15 cellular contexts compared by ENCODE assay signal in the genomic region with DNA sequence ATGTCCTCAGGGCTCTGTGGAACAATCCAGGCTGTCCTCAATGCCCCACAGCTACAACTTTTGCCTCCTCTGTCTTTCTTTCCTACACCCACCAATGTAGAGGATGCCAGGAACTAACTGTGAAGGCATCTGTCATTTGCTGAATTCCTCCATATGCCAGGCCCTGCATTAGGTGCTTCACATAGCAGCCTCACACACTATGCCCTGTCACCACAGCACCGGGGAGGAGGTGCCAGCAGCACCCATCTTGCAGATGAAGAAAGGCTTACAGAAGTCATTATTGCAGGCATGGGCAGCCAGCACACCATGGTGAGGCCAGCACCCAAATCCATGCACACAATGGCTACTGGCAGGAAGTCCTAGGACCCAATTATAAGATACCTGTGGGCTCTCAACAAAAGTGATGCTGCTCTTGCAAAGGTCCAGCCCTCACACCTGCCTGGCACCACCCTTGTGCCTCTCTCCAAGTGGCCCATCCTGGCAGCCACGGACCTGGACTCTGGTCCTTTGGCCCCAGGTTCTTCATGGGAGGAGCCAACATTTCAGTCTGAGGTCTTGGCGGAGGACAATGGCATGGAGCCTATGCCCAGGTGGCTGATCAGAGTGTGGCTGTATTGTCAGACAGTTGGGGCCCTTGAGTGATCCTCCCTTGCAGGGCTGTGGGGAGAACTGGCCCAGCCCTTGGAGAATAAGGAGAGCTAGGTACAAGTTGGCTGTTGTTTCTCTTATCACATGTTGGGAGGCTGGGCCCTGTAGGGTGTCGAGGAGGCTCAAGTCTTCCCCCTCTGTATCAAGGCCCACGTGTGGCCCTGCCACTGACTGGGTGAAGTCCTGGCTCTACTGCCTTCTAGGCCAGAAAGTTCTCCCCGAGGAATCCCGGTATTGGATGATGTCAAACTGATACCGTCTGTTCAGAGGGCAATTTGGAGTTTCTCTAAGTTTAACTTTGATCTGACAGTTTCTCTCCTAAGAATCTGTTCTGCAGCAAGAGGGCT. TPM values are rescaled to one million over a fixed set of nuclear protein-coding genes. Genes with fewer than 3 reads are reported as not detected.
"Had no signal": no experiment of that assay in that cellular context is flagged by ENCODE, and none has a peak within 500 bp of the region (broad histone marks: within the 10 kb centered on the region; RNA-seq: fewer than 3 reads in every experiment).

No MANE protein-coding gene starts in this region.

- H3K27ac Mint-ChIP-seq: activated CD4-positive, alpha-beta memory T cell treated with anti-CD3 and anti-CD28 coated beads for 36 hours; activated naive CD4-positive, alpha-beta T cell treated with anti-CD3 and anti-CD28 coated beads for 36 hours; naive thymus-derived CD8-positive, alpha-beta T cell; T-helper 17 cell had no signal

- H3K4me1 Mint-ChIP-seq: naive thymus-derived CD8-positive, alpha-beta T cell; T-helper 17 cell had no signal

- ATAC-seq: lower lobe of right lung; naive thymus-derived CD8-positive, alpha-beta T cell; T-helper 17 cell had no signal

- H3K4me1 ChIP-seq: lower lobe of right lung, stomach had no signal

- H3K27me3 Mint-ChIP-seq: activated CD4-positive, alpha-beta memory T cell treated with anti-CD3 and anti-CD28 coated beads for 36 hours; naive thymus-derived CD8-positive, alpha-beta T cell had no signal

- H3K36me3 ChIP-seq: lower lobe of right lung, stomach, thoracic aorta had no signal

- DNase-seq: activated CD4-positive, alpha-beta memory T cell treated with anti-CD3 and anti-CD28 coated beads for 36 hours; activated CD4-positive, alpha-beta T cell treated with anti-CD3 and anti-CD28 coated beads for 1 hour; activated naive CD4-positive, alpha-beta T cell treated with anti-CD3 and anti-CD28 coated beads for 36 hours; central memory CD4-positive, alpha-beta T cell; dermis blood vessel endothelial cell; erythroblast; lower lobe of right lung; occipital lobe; stimulated activated CD4-positive, alpha-beta T cell treated with anti-CD3 and anti-CD28 coated beads, Interleukin-4, amount 100 ng/mL, for 4 hours; stomach; T-helper 17 cell had no signal

- H3K9me3 ChIP-seq: lower lobe of right lung, stomach, thoracic aorta had no signal

- H3K9me3 Mint-ChIP-seq: activated CD4-positive, alpha-beta memory T cell treated with anti-CD3 and anti-CD28 coated beads for 36 hours; activated naive CD4-positive, alpha-beta T cell treated with anti-CD3 and anti-CD28 coated beads for 36 hours; naive thymus-derived CD8-positive, alpha-beta T cell had no signal

- H3K4me3 Mint-ChIP-seq: activated CD4-positive, alpha-beta memory T cell treated with anti-CD3 and anti-CD28 coated beads for 36 hours; activated naive CD4-positive, alpha-beta T cell treated with anti-CD3 and anti-CD28 coated beads for 36 hours; naive thymus-derived CD8-positive, alpha-beta T cell; T-helper 17 cell had no signal

- H3K4me3 ChIP-seq: lower lobe of right lung, stomach, thoracic aorta had no signal

- H3K27ac ChIP-seq: lower lobe of right lung, stomach, thoracic aorta had no signal

- H3K36me3 Mint-ChIP-seq: activated CD4-positive, alpha-beta memory T cell treated with anti-CD3 and anti-CD28 coated beads for 36 hours; naive thymus-derived CD8-positive, alpha-beta T cell had no signal

RNA-seq across cellular contexts. Expression of gene MYL7, which starts 14.4 kb away (rescaled TPM):
- total RNA-seq: activated CD4-positive, alpha-beta memory T cell treated with anti-CD3 and anti-CD28 coated beads for 36 hours; activated naive CD4-positive, alpha-beta T cell treated with anti-CD3 and anti-CD28 coated beads for 36 hours; dermis blood vessel endothelial cell; mononuclear cell; naive thymus-derived CD8-positive, alpha-beta T cell; occipital lobe; stomach; T-helper 17 cell; thoracic aorta; ureter had no signal
- polyA plus RNA-seq: naive thymus-derived CD8-positive, alpha-beta T cell had no signal

RNA-seq across cellular contexts. Expression of gene GCK, which starts 33.8 kb away (rescaled TPM):
- total RNA-seq: dermis blood vessel endothelial cell had no signal
